ENCODE assay signal across 1 cellular context in genomic region chr4:158446106-158446505, GRCh38.
TF ChIP-seq lines count a peak whose summit lies in the region.

No MANE protein-coding gene starts in this region.

TF ChIP-seq in HepG2, 621 proteins besides CTCF, POLR2A, EP300 and RAD21 (continued from another document):
- TF ChIP-seq, protein P1, sequence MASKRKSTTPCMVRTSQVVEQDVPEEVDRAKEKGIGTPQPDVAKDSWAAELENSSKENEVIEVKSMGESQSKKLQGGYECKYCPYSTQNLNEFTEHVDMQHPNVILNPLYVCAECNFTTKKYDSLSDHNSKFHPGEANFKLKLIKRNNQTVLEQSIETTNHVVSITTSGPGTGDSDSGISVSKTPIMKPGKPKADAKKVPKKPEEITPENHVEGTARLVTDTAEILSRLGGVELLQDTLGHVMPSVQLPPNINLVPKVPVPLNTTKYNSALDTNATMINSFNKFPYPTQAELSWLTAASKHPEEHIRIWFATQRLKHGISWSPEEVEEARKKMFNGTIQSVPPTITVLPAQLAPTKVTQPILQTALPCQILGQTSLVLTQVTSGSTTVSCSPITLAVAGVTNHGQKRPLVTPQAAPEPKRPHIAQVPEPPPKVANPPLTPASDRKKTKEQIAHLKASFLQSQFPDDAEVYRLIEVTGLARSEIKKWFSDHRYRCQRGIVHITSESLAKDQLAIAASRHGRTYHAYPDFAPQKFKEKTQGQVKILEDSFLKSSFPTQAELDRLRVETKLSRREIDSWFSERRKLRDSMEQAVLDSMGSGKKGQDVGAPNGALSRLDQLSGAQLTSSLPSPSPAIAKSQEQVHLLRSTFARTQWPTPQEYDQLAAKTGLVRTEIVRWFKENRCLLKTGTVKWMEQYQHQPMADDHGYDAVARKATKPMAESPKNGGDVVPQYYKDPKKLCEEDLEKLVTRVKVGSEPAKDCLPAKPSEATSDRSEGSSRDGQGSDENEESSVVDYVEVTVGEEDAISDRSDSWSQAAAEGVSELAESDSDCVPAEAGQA (IDR thresholded peaks at IDR 0.05; ENCODE audit: low read depth): no peak
- TF ChIP-seq, protein P1 (CRISPR knock-in tag; IDR thresholded peaks at IDR 0.05; ENCODE audit: borderline replicate concordance): no peak
- no peak for TF ChIP-seq POLR2AphosphoS5 (IDR thresholded peaks at IDR 0.05; ENCODE audit: low read depth, low read length)
- TF ChIP-seq, protein P2, sequence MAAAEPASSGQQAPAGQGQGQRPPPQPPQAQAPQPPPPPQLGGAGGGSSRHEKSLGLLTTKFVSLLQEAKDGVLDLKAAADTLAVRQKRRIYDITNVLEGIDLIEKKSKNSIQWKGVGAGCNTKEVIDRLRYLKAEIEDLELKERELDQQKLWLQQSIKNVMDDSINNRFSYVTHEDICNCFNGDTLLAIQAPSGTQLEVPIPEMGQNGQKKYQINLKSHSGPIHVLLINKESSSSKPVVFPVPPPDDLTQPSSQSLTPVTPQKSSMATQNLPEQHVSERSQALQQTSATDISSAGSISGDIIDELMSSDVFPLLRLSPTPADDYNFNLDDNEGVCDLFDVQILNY (CRISPR knock-in tag; conservative IDR thresholded peaks at IDR 0.05): no peak
- TF ChIP-seq CHD2 (IDR thresholded peaks at IDR 0.05; ENCODE audit: low read depth, low read length): no peak
- no peak for TF ChIP-seq SP1 (IDR thresholded peaks at IDR 0.05)
- TF ChIP-seq SP1 (CRISPR knock-in tag; IDR thresholded peaks at IDR 0.05): no peak
